29 cellular contexts compared by ENCODE assay signal in the genomic region with DNA sequence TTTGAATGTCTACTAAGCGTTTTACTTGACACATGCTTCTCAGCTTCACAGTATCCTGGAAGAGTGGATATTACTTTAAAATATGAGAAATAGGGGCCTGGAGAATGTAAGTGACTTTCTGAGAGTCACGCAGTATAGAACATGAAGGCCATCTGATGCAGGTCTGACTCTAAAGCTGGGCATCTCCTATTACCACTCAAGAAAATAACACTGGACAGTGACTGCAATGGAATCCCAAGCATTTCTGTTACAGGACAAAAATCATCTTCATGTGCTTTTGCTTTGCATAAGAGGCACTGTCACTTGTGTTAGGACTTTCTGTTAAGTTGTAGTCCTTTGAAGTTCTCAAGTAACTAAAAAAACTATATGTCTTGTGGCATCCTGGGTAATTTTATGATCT.
DNase-seq lines count a peak whose midpoint lies in the region; ATAC-seq, FAIRE-seq and TF ChIP-seq lines count a peak whose summit lies in the region.
"Had no signal": no experiment of that assay in that cellular context is flagged by ENCODE, and none has a peak within 500 bp of the region (broad histone marks: within the 10 kb centered on the region; RNA-seq: fewer than 3 reads in every experiment).

No MANE protein-coding gene starts in this region.

- POLR2A ChIA-PET in IMR-90 (lab: Charles Lee; ENCODE audit: unreplicated experiment) = no interaction called here

- H4K91ac ChIP-seq in IMR-90 (ENCODE audit: insufficient read depth, low read depth, low read length) (no peak overlapping the region), mesenchymal stem cell (ENCODE audit: low read length) (no peak overlapping the region)

- no peak overlapping the region for H4K5ac ChIP-seq in IMR-90 (ENCODE audit: low read depth, low read length)

- H3K9me3 ChIP-seq in IMR-90 (ENCODE audit: control insufficient read depth, insufficient read depth, low read length) (no peaks in the 10 kb centered on the region), mesenchymal stem cell (ENCODE audit: control insufficient read depth, low read length) (no peaks in the 10 kb centered on the region)
- no peaks in the 10 kb centered on the region for H3K9me3 ChIP-seq in effector memory CD4-positive, alpha-beta T cell (ENCODE audit: control insufficient read depth, low read length)
- H3K9me3 ChIP-seq: left lung, ovary, SJCRH30, testis, uterus had no signal

- CTCF ChIA-PET in IMR-90 (lab: Yijun Ruan, JAX) = interaction anchor here (2.0 kb wide), 1 partner anchor 11 kb away, joined by 11 read pairs; no protein-coding TSS in a partner anchor

- H3K18ac ChIP-seq in IMR-90 (ENCODE audit: low read depth, low read length) (peak overlapping the region; percentile 2; the same call in 1 of the 2 replicates), mesenchymal stem cell (ENCODE audit: low read depth in 1 of 2, low read length in 2 of 2) (no peak overlapping the region)

- H3K27ac ChIP-seq in IMR-90 (ENCODE audit: insufficient read depth, low read length) (no peak overlapping the region), mesenchymal stem cell (ENCODE audit: low read length, poor library complexity, severe bottlenecking) (peak overlapping the region; percentile 2)
- no peak overlapping the region for H3K27ac ChIP-seq in effector memory CD4-positive, alpha-beta T cell (ENCODE audit: insufficient read depth, low read length, poor library complexity, severe bottlenecking)
- H3K27ac ChIP-seq: foreskin keratinocyte, hepatocyte, left lung, ovary, SJCRH30, spleen, testis, uterus had no signal

- H3K23ac ChIP-seq in IMR-90 (ENCODE audit: low read depth, low read length) (no peak overlapping the region), mesenchymal stem cell (ENCODE audit: low read length in 2 of 2) (no peak overlapping the region)

- H2BK120ac ChIP-seq in IMR-90 (ENCODE audit: low read depth, low read length) (peak overlapping the region; percentile 29; the same call in 1 of the 2 replicates), mesenchymal stem cell (ENCODE audit: low read depth, low read length) (no peak overlapping the region)

- H3K56ac ChIP-seq in IMR-90 (ENCODE audit: extremely low read depth, insufficient read depth, low read length) = no peak overlapping the region

- no peak overlapping the region for H2BK20ac ChIP-seq in IMR-90 (ENCODE audit: low read depth, low read length)

- in situ Hi-C loops in IMR-90 (cut with MboI; ENCODE audit: low sequenced_read_pairs) = no loop called here

- H3K14ac ChIP-seq in IMR-90 (replicated peaks; ENCODE audit: low read depth, low read length) = peak overlapping the region; percentile 37; the same call in 1 of the 2 replicates
- H3K14ac ChIP-seq in mesenchymal stem cell (ENCODE audit: low read length in 2 of 2) = no peak overlapping the region

- H3K9ac ChIP-seq in IMR-90 (ENCODE audit: low read depth, low read length) (no peak overlapping the region), mesenchymal stem cell (ENCODE audit: low read length) (no peak overlapping the region)

- H2AFZ ChIP-seq in IMR-90 (replicated peaks; ENCODE audit: low read length, poor library complexity) = no peak overlapping the region
- no peak overlapping the region for H2AFZ ChIP-seq in mesenchymal stem cell (ENCODE audit: low read depth, low read length)
- H2AFZ ChIP-seq: hepatocyte had no signal

- H2AK5ac ChIP-seq in IMR-90 (ENCODE audit: low read depth, low read length) (no peak overlapping the region), mesenchymal stem cell (ENCODE audit: low read length, severe bottlenecking) (no peak overlapping the region)

- peak; percentile 34 for DNase-seq in AG10803 (ENCODE audit: low read depth)
- peak; percentile 38 for DNase-seq in IMR-90
- peak; percentile 8 for DNase-seq in bronchial epithelial cell (ENCODE audit: low read depth)
- no peak for DNase-seq in mesenchymal stem cell
- DNase-seq in effector memory CD4-positive, alpha-beta T cell = no peak
- DNase-seq in GM19239 (ENCODE audit: insufficient read length, low spot score) = no peak
- no peak for DNase-seq in epidermal melanocyte (ENCODE audit: insufficient read length, low spot score)
- DNase-seq: activated CD4-positive, alpha-beta T cell treated with anti-CD3 and anti-CD28 coated beads for 4 hours; activated CD8-positive, alpha-beta memory T cell treated with anti-CD3 and anti-CD28 coated beads for 24 hours; activated gamma-delta T cell treated with Interleukin-2 at 50 U/mL for 16 hours; activated T-cell treated with anti-CD3 and anti-CD28 coated beads, Interleukin-2, amount 50 U/mL, for 1 hour; left lung; MM.1S; NCI-H1417; NCI-H524; ovary; retina; SJCRH30; spleen; stimulated activated CD4-positive, alpha-beta T cell treated with anti-CD3 and anti-CD28 coated beads, Interleukin-4, amount 100 ng/mL, for 1 hour; stimulated activated naive CD4-positive, alpha-beta T cell treated with Interleukin-2 at 50 U/mL for 16 hours; testis; uterus had no signal

- no peak overlapping the region for H4K8ac ChIP-seq in IMR-90 (ENCODE audit: low read depth in 2 of 2, low read length in 2 of 2)
- H4K8ac ChIP-seq in mesenchymal stem cell (ENCODE audit: low read length) = no peak overlapping the region

- TF ChIP-seq RAD21 in IMR-90 (IDR thresholded peaks at IDR 0.05; ENCODE audit: low read length) = no peak

- no peaks in the 10 kb centered on the region for H3K36me3 ChIP-seq in IMR-90 (ENCODE audit: control insufficient read depth, insufficient read depth, low read length)
- no peaks in the 10 kb centered on the region for H3K36me3 ChIP-seq in bronchial epithelial cell (ENCODE audit: control insufficient read depth, insufficient read depth, low read length)
- no peaks in the 10 kb centered on the region for H3K36me3 ChIP-seq in mesenchymal stem cell (ENCODE audit: control insufficient read depth in 1 of 2, insufficient read depth in 2 of 2, low read depth in 1 of 2, low read length in 2 of 2)
- H3K36me3 ChIP-seq in effector memory CD4-positive, alpha-beta T cell (ENCODE audit: control insufficient read depth, insufficient read depth, low read length) = no peaks in the 10 kb centered on the region
- H3K36me3 ChIP-seq: left lung, ovary, SJCRH30, spleen, uterus had no signal

- no peak overlapping the region for H2AK9ac ChIP-seq in IMR-90 (replicated peaks; ENCODE audit: low read depth, low read length, poor library complexity)

- H3K9me1 ChIP-seq in IMR-90 (ENCODE audit: insufficient read depth, low read length) = no peaks in the 10 kb centered on the region; the same call in 1 of the 2 replicates

- H3K4me1 ChIP-seq in IMR-90 (ENCODE audit: control insufficient read depth, insufficient read depth, low read length) (peaks cover 7% of the 10 kb centered on the region), mesenchymal stem cell (ENCODE audit: control insufficient read depth, insufficient read depth, low read depth, low read length) (no peaks in the 10 kb centered on the region)
- H3K4me1 ChIP-seq in effector memory CD4-positive, alpha-beta T cell (ENCODE audit: control insufficient read depth, insufficient read depth, low read length, poor library complexity, severe bottlenecking) = no peaks in the 10 kb centered on the region
- H3K4me1 ChIP-seq: left lung, SJCRH30, spleen, uterus had no signal

- no peak for TF ChIP-seq POLR2A in IMR-90 (IDR thresholded peaks at IDR 0.05; ENCODE audit: low read depth, low read length)

- H3K4me2 ChIP-seq in IMR-90 (ENCODE audit: low read depth, low read length) = peak overlapping the region; percentile 50; the same call in 1 of the 2 replicates
- no peak overlapping the region for H3K4me2 ChIP-seq in mesenchymal stem cell (ENCODE audit: low read length, poor library complexity, severe bottlenecking)
- H3K4me2 ChIP-seq: hepatocyte had no signal

- no peak overlapping the region for H2BK12ac ChIP-seq in mesenchymal stem cell (ENCODE audit: low read length in 2 of 2)

- no CpG with 5 or more reads among the region's 2 CpGs for WGBS in IMR-90 (ENCODE audit: extremely low coverage in 2 of 2, insufficient read length in 1 of 2), 2 experiments
- 100% methylated on average over 2 of the region's 2 CpGs for WGBS in mesenchymal stem cell

- dilution Hi-C loops in IMR-90 (cut with HindIII; ENCODE audit: low sequenced_read_pairs, unreplicated experiment) = no loop called here

- H3K4ac ChIP-seq in IMR-90 (ENCODE audit: low read depth, low read length) (no peak overlapping the region), mesenchymal stem cell (ENCODE audit: low read depth in 1 of 2, low read length in 2 of 2) (no peak overlapping the region)

- ATAC-seq in IMR-90 (ENCODE audit: low read depth) (peak; percentile 60), GM21737 (IDR thresholded peaks at IDR 0.05; ENCODE audit: unreplicated experiment) (no peak)
- ATAC-seq: K562; natural killer cell treated with Interleukin-12 subunit alpha and Interleukin-12 subunit beta and Interleukin-15 and Interleukin-18, amount 100 ng/mL, for 72 hours had no signal

- H2BK5ac ChIP-seq in IMR-90 (ENCODE audit: low read depth, low read length, poor library complexity, severe bottlenecking) (peak overlapping the region; percentile 60), mesenchymal stem cell (ENCODE audit: low read depth, low read length, poor library complexity, severe bottlenecking) (no peak overlapping the region)

- intact Hi-C loops in IMR-90 (cut with micrococcal nuclease) = loop anchor here (2.0 to 5.0 kb wide), 3 partner anchors 95 to 333 kb away; partner anchors contain the start of gene FBXL7

- H2BK15ac ChIP-seq in IMR-90 (ENCODE audit: low read depth, low read length) (no peak overlapping the region; the same call in 2 of the 3 replicates), mesenchymal stem cell (ENCODE audit: low read depth, poor library complexity, severe bottlenecking) (no peak overlapping the region)

- H3K79me1 ChIP-seq in IMR-90 (ENCODE audit: low read depth in 1 of 2, low read length in 2 of 2) = peaks cover 12 to 18% of the 10 kb centered on the region in 2 experiments; a peak in 3 of 4 replicates
- peaks cover 25% of the 10 kb centered on the region for H3K79me1 ChIP-seq in mesenchymal stem cell (replicated peaks; ENCODE audit: low read length, poor library complexity, severe bottlenecking)

- FAIRE-seq in bronchial epithelial cell (lab: Jason Lieb, UNC) = no peak
- FAIRE-seq in GM19239 (lab: Jason Lieb, UNC) = no peak
- FAIRE-seq: endometrium, K562 had no signal

- no peak overlapping the region for H3K4me3 ChIP-seq in AG10803 (ENCODE audit: low read length)
- no peak overlapping the region for H3K4me3 ChIP-seq in IMR-90 (ENCODE audit: insufficient read depth, low read depth, low read length)
- no peak overlapping the region for H3K4me3 ChIP-seq in bronchial epithelial cell (ENCODE audit: low read depth, low read length)
- H3K4me3 ChIP-seq in mesenchymal stem cell (ENCODE audit: insufficient read depth in 1 of 2, low read depth in 1 of 2, low read length in 2 of 2) = no peak overlapping the region
- H3K4me3 ChIP-seq in effector memory CD4-positive, alpha-beta T cell (ENCODE audit: insufficient read depth, low read depth, low read length, poor library complexity, severe bottlenecking) = no peak overlapping the region
- H3K4me3 ChIP-seq: hepatocyte, K562, left lung, ovary, SJCRH30, spleen, testis, uterus had no signal

- BruUV-seq in IMR-90 (replicated peaks; lab: Mats Ljungman, UMichigan) = no TSS peak

- no peaks in the 10 kb centered on the region for H4K20me1 ChIP-seq in IMR-90 (ENCODE audit: insufficient read depth, low read length)

- TF ChIP-seq CTCF in AG10803 (conservative IDR thresholded peaks at IDR 0.05; ENCODE audit: low read length) = no peak
- TF ChIP-seq CTCF in IMR-90 (conservative IDR thresholded peaks at IDR 0.05; ENCODE audit: low read depth, low read length) = no peak
- no peak for TF ChIP-seq CTCF in bronchial epithelial cell (IDR thresholded peaks at IDR 0.05; ENCODE audit: insufficient read depth, low read length, severe bottlenecking)

- H3K27me3 ChIP-seq in IMR-90 (ENCODE audit: control insufficient read depth, insufficient read depth, low read length) (no peaks in the 10 kb centered on the region), bronchial epithelial cell (ENCODE audit: control insufficient read depth, insufficient read depth, low read length) (no peaks in the 10 kb centered on the region), mesenchymal stem cell (ENCODE audit: control insufficient read depth in 1 of 2, insufficient read depth in 1 of 2, low read length in 2 of 2) (no peaks in the 10 kb centered on the region)
- H3K27me3 ChIP-seq in effector memory CD4-positive, alpha-beta T cell (replicated peaks; ENCODE audit: control insufficient read depth, insufficient read depth, low read length, poor library complexity, severe bottlenecking) = no peaks in the 10 kb centered on the region
- H3K27me3 ChIP-seq: foreskin keratinocyte, hepatocyte, left lung, ovary, SJCRH30, spleen, testis, uterus had no signal

Comparison
In these comparisons a context has a peak if more than half of its experiments do, and no peak if none do; other contexts are left out.
1. DNase-seq: peak in AG10803 (single experiment), IMR-90 (single experiment) and bronchial epithelial cell (single experiment); none in mesenchymal stem cell (single experiment), effector memory CD4-positive, alpha-beta T cell (0 of 3), GM19239 (single experiment) and epidermal melanocyte (single experiment).